9 cellular contexts compared by ENCODE assay signal in genomic region chr17:77464988-77465357, GRCh38.
DNase-seq lines count a peak whose midpoint lies in the region; ATAC-seq and TF ChIP-seq lines count a peak whose summit lies in the region.
"Had no signal": no experiment of that assay in that cellular context is flagged by ENCODE, and none has a peak within 500 bp of the region (broad histone marks: within the 10 kb centered on the region; RNA-seq: fewer than 3 reads in every experiment).

No MANE protein-coding gene starts in this region.

- H3K4me1 Mint-ChIP-seq in activated CD4-positive, alpha-beta memory T cell treated with anti-CD3 and anti-CD28 coated beads, Interleukin-2, amount 10 ng/mL, durations not matched to agents 7 days and 5 days, result peaks cover 84% of the 10 kb centered on the region

- H3K27ac ChIP-seq in liver (ENCODE audit: low read depth in 1 of 2, low read length in 2 of 2) (peak overlapping the region; percentile 6 to 31), transverse colon (peak overlapping the region; percentile 39 to 80 (median 71))
- H3K27ac ChIP-seq: C4-2B had no signal

- no peak overlapping the region for H3K9ac ChIP-seq in liver (ENCODE audit: low read depth in 1 of 2, low read length in 2 of 2)

- H3K4me3 ChIP-seq in liver (ENCODE audit: low read depth in 1 of 3, low read length in 3 of 3), result no peak overlapping the region
- no peak overlapping the region for H3K4me3 ChIP-seq in transverse colon

- ATAC-seq in Right ventricle myocardium superior (ENCODE audit: poor library complexity) (no peak), GM21526 (IDR thresholded peaks at IDR 0.05; ENCODE audit: low FRiP score, unreplicated experiment) (no peak)

- H3K4me3 Mint-ChIP-seq in activated CD4-positive, alpha-beta memory T cell treated with anti-CD3 and anti-CD28 coated beads, Interleukin-2, amount 10 ng/mL, durations not matched to agents 7 days and 5 days, result peak overlapping the region; percentile 59

- intact Hi-C loops in Right ventricle myocardium superior (cut with DNase I) (no loop called here), cardiac septum (cut with DNase I) (no loop called here), transverse colon (cut with DNase I; ENCODE audit: low total_unique reads) (no loop called here)

- TF ChIP-seq CTCF in liver (IDR thresholded peaks at IDR 0.05; ENCODE audit: low read depth, low read length, missing input control), result no peak
- TF ChIP-seq CTCF in transverse colon (IDR thresholded peaks at IDR 0.05), result no peak
- no peak for TF ChIP-seq CTCF in GM20000 (IDR thresholded peaks at IDR 0.05; ENCODE audit: extremely low read depth, missing control alignments)

- H3K9me3 ChIP-seq in liver (ENCODE audit: control insufficient read depth in 4 of 4, low read length in 3 of 4), result no peaks in the 10 kb centered on the region
- no peaks in the 10 kb centered on the region for H3K9me3 ChIP-seq in transverse colon

- no peaks in the 10 kb centered on the region for H3K27me3 ChIP-seq in liver (ENCODE audit: control insufficient read depth in 4 of 4, insufficient read depth in 4 of 4, low read length in 3 of 4)
- H3K27me3 ChIP-seq in transverse colon, result no peaks in the 10 kb centered on the region

- H3K4me1 ChIP-seq in liver (ENCODE audit: control insufficient read depth in 4 of 4, insufficient read depth in 4 of 4, low read length in 3 of 4) (peaks cover 6 to 16% (median 13%) of the 10 kb centered on the region in 4 donors), transverse colon (peaks cover 35 to 72% (median 45%) of the 10 kb centered on the region in 4 donors)

- no peak for TF ChIP-seq POLR2A in transverse colon (IDR thresholded peaks at IDR 0.05)

- 95% methylated on average over 6 of the region's 6 CpGs for WGBS in liver
- WGBS in transverse colon (ENCODE audit: low coverage in 1 of 2), 2 donors, result 87 to 96% methylated on average over 5 to 6 of the region's 6 CpGs

- peak; percentile 19 for DNase-seq in Right ventricle myocardium superior
- no peak for DNase-seq in cardiac septum (ENCODE audit: low spot score)
- DNase-seq in activated CD4-positive, alpha-beta memory T cell treated with anti-CD3 and anti-CD28 coated beads, Interleukin-2, amount 10 ng/mL, durations not matched to agents 7 days and 5 days, result no peak
- DNase-seq in transverse colon, result no peak
- DNase-seq in C1 segment of cervical spinal cord (lab: John Stamatoyannopoulos, UW), result no peak
- no peak for DNase-seq in GM20000 (ENCODE audit: low spot score)

- TF ChIP-seq RAD21 in liver (IDR thresholded peaks at IDR 0.05), result no peak

- peaks cover 0 to 3% (median 1%) of the 10 kb centered on the region in 4 donors for H3K36me3 ChIP-seq in liver (ENCODE audit: control insufficient read depth in 4 of 4, insufficient read depth in 3 of 4, low read depth in 1 of 4, low read length in 3 of 4)
- no peaks in the 10 kb centered on the region for H3K36me3 ChIP-seq in transverse colon

- CTCF ChIA-PET in activated CD4-positive, alpha-beta memory T cell treated with anti-CD3 and anti-CD28 coated beads, Interleukin-2, amount 10 ng/mL, durations not matched to agents 7 days and 5 days (lab: Charles Lee), result interaction anchor here (0.8 to 1.9 kb wide), 7 partner anchors 11 to 129 kb away, joined by 3 to 6 read pairs (median 4); no protein-coding TSS in a partner anchor

- in situ Hi-C loops in transverse colon (cut with MboI; ENCODE audit: low pct_ligation_motif_present in 1 of 4, low pct_unique_long_range_greater_than_20kb in 1 of 4, low sequenced_read_pairs in 3 of 4), result no loop called here

- peak overlapping the region; percentile 86 for H3K27ac Mint-ChIP-seq in activated CD4-positive, alpha-beta memory T cell treated with anti-CD3 and anti-CD28 coated beads, Interleukin-2, amount 10 ng/mL, durations not matched to agents 7 days and 5 days

- no peaks in the 10 kb centered on the region for H3K9me3 Mint-ChIP-seq in activated CD4-positive, alpha-beta memory T cell treated with anti-CD3 and anti-CD28 coated beads, Interleukin-2, amount 10 ng/mL, durations not matched to agents 7 days and 5 days

- POLR2A ChIA-PET in activated CD4-positive, alpha-beta memory T cell treated with anti-CD3 and anti-CD28 coated beads, Interleukin-2, amount 10 ng/mL, durations not matched to agents 7 days and 5 days (lab: Charles Lee), result interaction anchor here (1.2 to 9.0 kb wide), 10 partner anchors 8 to 124 kb away, joined by 3 to 118 read pairs (median 5); no protein-coding TSS in a partner anchor

- H3K27me3 Mint-ChIP-seq in activated CD4-positive, alpha-beta memory T cell treated with anti-CD3 and anti-CD28 coated beads, Interleukin-2, amount 10 ng/mL, durations not matched to agents 7 days and 5 days, result no peaks in the 10 kb centered on the region

- H3K36me3 Mint-ChIP-seq in activated CD4-positive, alpha-beta memory T cell treated with anti-CD3 and anti-CD28 coated beads, Interleukin-2, amount 10 ng/mL, durations not matched to agents 7 days and 5 days (ENCODE audit: low read depth), result peaks cover 64% of the 10 kb centered on the region

- no peak for TF ChIP-seq EP300 in transverse colon (IDR thresholded peaks at IDR 0.05; ENCODE audit: low read depth)

TF ChIP-seq in liver, 16 proteins besides CTCF, POLR2A, EP300 and RAD21:
- TF ChIP-seq YY1 (IDR thresholded peaks at IDR 0.05) (no peak), REST (IDR thresholded peaks at IDR 0.05) (no peak), TAF1 (conservative IDR thresholded peaks at IDR 0.05) (no peak), FOXA1 (IDR thresholded peaks at IDR 0.05) (no peak), SP1 (IDR thresholded peaks at IDR 0.05) (no peak), HNF4G (IDR thresholded peaks at IDR 0.05) (no peak), MAX (IDR thresholded peaks at IDR 0.05) (no peak), JUND (IDR thresholded peaks at IDR 0.05) (no peak), GABPA (IDR thresholded peaks at IDR 0.05 in 1 of 2, conservative IDR thresholded peaks at IDR 0.05 in 1 of 2) (no peak), ATF3 (IDR thresholded peaks at IDR 0.05) (no peak), ZBTB33 (IDR thresholded peaks at IDR 0.05) (no peak), NR2F2 (IDR thresholded peaks at IDR 0.05) (no peak), FOXA2 (IDR thresholded peaks at IDR 0.05) (no peak), HNF4A (conservative IDR thresholded peaks at IDR 0.05) (no peak), RXRA (IDR thresholded peaks at IDR 0.05) (no peak), EGR1 (IDR thresholded peaks at IDR 0.05; ENCODE audit: low read depth in 2 of 2) (no peak)
